Comparison of ENCODE assay signal across 8 cellular contexts in the genomic region with DNA sequence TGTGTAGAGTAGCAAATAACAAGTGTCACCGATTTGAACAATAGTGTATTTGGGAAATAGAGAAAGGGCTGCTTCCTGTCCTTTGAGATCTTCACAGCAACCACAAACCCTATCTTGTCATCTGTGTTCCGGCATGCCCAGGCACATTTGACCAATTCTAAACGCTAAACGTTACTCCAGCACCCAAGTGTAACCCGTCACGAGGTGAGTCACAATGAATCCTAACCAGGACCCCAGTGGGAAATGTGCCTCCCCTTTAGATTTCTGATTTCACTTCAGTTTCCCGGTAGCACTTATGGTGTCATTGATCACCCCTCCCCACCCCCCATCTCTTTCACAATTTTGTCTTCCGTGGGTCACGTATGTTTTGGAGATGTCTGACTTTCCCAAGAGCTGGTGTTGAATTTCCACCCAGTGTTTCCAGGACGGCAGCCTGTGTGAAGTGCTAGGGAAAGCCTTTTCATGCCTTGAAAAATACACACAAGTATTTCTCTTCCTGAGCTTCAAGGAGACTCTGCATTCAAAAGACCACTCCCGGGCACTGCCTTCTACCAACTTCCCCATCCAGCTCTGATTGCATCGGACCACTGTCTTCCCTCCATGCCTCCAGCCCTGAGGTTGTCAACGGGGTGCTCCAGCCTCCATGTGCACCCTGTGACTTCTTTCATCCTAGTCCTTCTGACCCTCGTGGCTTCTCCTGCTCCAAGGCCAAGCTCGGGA. TPM values are rescaled to one million over a fixed set of nuclear protein-coding genes. Genes with fewer than 3 reads are reported as not detected.
DNase-seq lines count a peak whose midpoint lies in the region; ATAC-seq and TF ChIP-seq lines count a peak whose summit lies in the region.

No MANE protein-coding gene starts in this region.

- peak overlapping the region; percentile 15 for H3K27ac ChIP-seq in parathyroid adenoma

- H3K9ac ChIP-seq in parathyroid adenoma, result no peak overlapping the region

- H3K36me3 ChIP-seq in parathyroid adenoma (ENCODE audit: control insufficient read depth, insufficient read depth, low read length), result no peaks in the 10 kb centered on the region

- no peaks in the 10 kb centered on the region for H3K79me2 ChIP-seq in parathyroid adenoma

- H3K27ac Mint-ChIP-seq in progenitor cell of endocrine pancreas (no peak overlapping the region), glutamatergic neuron (ENCODE audit: unreplicated experiment) (no peak overlapping the region)

- H3K4me2 ChIP-seq in parathyroid adenoma (ENCODE audit: low read length), result peak overlapping the region; percentile 33

- H3K9me3 ChIP-seq in parathyroid adenoma (ENCODE audit: control insufficient read depth, low read length), result no peaks in the 10 kb centered on the region

- H3K4me1 ChIP-seq in parathyroid adenoma, result no peaks in the 10 kb centered on the region

- H2AFZ ChIP-seq in parathyroid adenoma, result peak overlapping the region; percentile 56

- H3K27me3 Mint-ChIP-seq in progenitor cell of endocrine pancreas (peaks cover 4% of the 10 kb centered on the region), glutamatergic neuron (ENCODE audit: unreplicated experiment) (peaks cover 2% of the 10 kb centered on the region)

- H3K9me3 Mint-ChIP-seq in progenitor cell of endocrine pancreas (ENCODE audit: low read depth), result peaks cover 3% of the 10 kb centered on the region
- peaks cover 5% of the 10 kb centered on the region for H3K9me3 Mint-ChIP-seq in glutamatergic neuron (ENCODE audit: unreplicated experiment)

- H3K4me3 Mint-ChIP-seq in progenitor cell of endocrine pancreas (ENCODE audit: low read depth) (no peak overlapping the region), glutamatergic neuron (ENCODE audit: unreplicated experiment) (no peak overlapping the region)

- peak; percentile 71 for ATAC-seq in GM18868 (IDR thresholded peaks at IDR 0.05; ENCODE audit: unreplicated experiment)
- ATAC-seq in HG03354 (IDR thresholded peaks at IDR 0.05; ENCODE audit: poor library complexity, severe bottlenecking, unreplicated experiment), result peak; percentile 63
- ATAC-seq in HG03159 (IDR thresholded peaks at IDR 0.05; ENCODE audit: unreplicated experiment), result no peak

- no peak for TF ChIP-seq CTCF in parathyroid adenoma (IDR thresholded peaks at IDR 0.05)
- TF ChIP-seq CTCF in progenitor cell of endocrine pancreas (IDR thresholded peaks at IDR 0.05; ENCODE audit: unreplicated experiment), result no peak
- no peak for TF ChIP-seq CTCF in glutamatergic neuron (IDR thresholded peaks at IDR 0.05; ENCODE audit: partially characterized antibody, unreplicated experiment)

- H3K4me1 Mint-ChIP-seq in progenitor cell of endocrine pancreas (ENCODE audit: low read depth) (no peaks in the 10 kb centered on the region), glutamatergic neuron (ENCODE audit: low read depth, unreplicated experiment) (no peaks in the 10 kb centered on the region)

- H3K36me3 Mint-ChIP-seq in progenitor cell of endocrine pancreas (ENCODE audit: insufficient read depth) (no peaks in the 10 kb centered on the region), glutamatergic neuron (ENCODE audit: unreplicated experiment) (peaks cover 9% of the 10 kb centered on the region)

- peak; percentile 16 to 18 for DNase-seq in activated CD4-positive, alpha-beta T cell treated with anti-CD3 and anti-CD28 coated beads for 4 hours
- no peak for DNase-seq in progenitor cell of endocrine pancreas (ENCODE audit: low spot score, unreplicated experiment)
- DNase-seq in NCI-H2107 (lab: John Stamatoyannopoulos, UW), result no peak
- no peak for DNase-seq in glutamatergic neuron

- no peaks in the 10 kb centered on the region for H3K27me3 ChIP-seq in parathyroid adenoma (ENCODE audit: control insufficient read depth, insufficient read depth, low read length)

- H3K4me3 ChIP-seq in parathyroid adenoma (ENCODE audit: low read depth, low read length), result no peak overlapping the region

RNA-seq across cellular contexts. Expression of a gene that starts 10.5 kb away (rescaled TPM):
- total RNA-seq in progenitor cell of endocrine pancreas (35.1 and 35.3 TPM in 2 replicates), glutamatergic neuron (ENCODE audit: unreplicated experiment) (58.4 TPM)

RNA-seq across cellular contexts. Expression of a gene that starts 30.1 kb away (rescaled TPM):
- total RNA-seq in progenitor cell of endocrine pancreas, result 114 and 115 TPM in 2 replicates
- 17.4 TPM for total RNA-seq in glutamatergic neuron (ENCODE audit: unreplicated experiment)

Comparison
In these comparisons a context has a peak if more than half of its experiments do, and no peak if none do; other contexts are left out.
1. DNase-seq: peak in activated CD4-positive, alpha-beta T cell treated with anti-CD3 and anti-CD28 coated beads for 4 hours (2 of 2); none in progenitor cell of endocrine pancreas (single experiment), NCI-H2107 (single experiment) and glutamatergic neuron (single experiment).